8 cellular contexts compared by ENCODE assay signal in genomic region chr3:122609798-122610559, GRCh38. TPM values are rescaled to one million over a fixed set of nuclear protein-coding genes. Genes with fewer than 3 reads are reported as not detected.
DNase-seq lines count a peak whose midpoint lies in the region; ATAC-seq and TF ChIP-seq lines count a peak whose summit lies in the region.

No MANE protein-coding gene starts in this region.

- peaks cover 46% of the 10 kb centered on the region for H3K36me3 Mint-ChIP-seq in T-helper 1 cell treated with Interleukin-12 subunit alpha and Interleukin-12 subunit beta and Interleukin-4 antibody, amounts not matched to agents 30 μg/mL and 1 μg/mL, for 36 hours (ENCODE audit: low read depth)

- H3K36me3 ChIP-seq in hepatocyte (replicated peaks; ENCODE audit: insufficient read depth, low read depth) (no peaks in the 10 kb centered on the region), heart right ventricle (peaks cover 0 to 3% (median 0%) of the 10 kb centered on the region in 9 donors)

- no peak overlapping the region for H3K4me3 ChIP-seq in hepatocyte
- H3K4me3 ChIP-seq in heart right ventricle: no peak overlapping the region

- peak overlapping the region; percentile 87 for H3K27ac Mint-ChIP-seq in T-helper 1 cell treated with Interleukin-12 subunit alpha and Interleukin-12 subunit beta and Interleukin-4 antibody, amounts not matched to agents 30 μg/mL and 1 μg/mL, for 36 hours

- no peak overlapping the region for H2AFZ ChIP-seq in hepatocyte

- peaks cover 21% of the 10 kb centered on the region for H3K4me1 Mint-ChIP-seq in T-helper 1 cell treated with Interleukin-12 subunit alpha and Interleukin-12 subunit beta and Interleukin-4 antibody, amounts not matched to agents 30 μg/mL and 1 μg/mL, for 36 hours (ENCODE audit: low read depth)

- peak overlapping the region; percentile 33 for H3K27ac ChIP-seq in hepatocyte
- peak overlapping the region in 1 of 10 donors; percentile 71 for H3K27ac ChIP-seq in heart right ventricle

- H3K4me1 ChIP-seq in hepatocyte (ENCODE audit: insufficient read depth) (no peaks in the 10 kb centered on the region), heart right ventricle (peaks cover 0 to 7% (median 0%) of the 10 kb centered on the region in 9 donors)

- 88% methylated on average over 7 of the region's 7 CpGs for WGBS in hepatocyte (ENCODE audit: low lambda C conversion rate, missing lambda C conversion rate)
- 82 to 84% methylated on average over 7 of the region's 7 CpGs for WGBS in heart right ventricle, 2 donors

- H3K27me3 Mint-ChIP-seq in T-helper 1 cell treated with Interleukin-12 subunit alpha and Interleukin-12 subunit beta and Interleukin-4 antibody, amounts not matched to agents 30 μg/mL and 1 μg/mL, for 36 hours (ENCODE audit: low read depth): no peaks in the 10 kb centered on the region

- no peaks in the 10 kb centered on the region for H3K79me2 ChIP-seq in hepatocyte

- H3K9me3 ChIP-seq in hepatocyte (ENCODE audit: low read depth) (no peaks in the 10 kb centered on the region), heart right ventricle (no peaks in the 10 kb centered on the region)

- DNase-seq in AG09319 (ENCODE audit: extremely low read depth, low read depth) (peak; percentile 18), hepatocyte (ENCODE audit: low spot score) (no peak), NCI-H128 (lab: John Stamatoyannopoulos, UW; ENCODE audit: unreplicated experiment) (no peak), NCI-H446 treated with DMSO at 0.1 percent for 48 hours (lab: John Stamatoyannopoulos, UW) (no peak), heart right ventricle (no peak)

- no peaks in the 10 kb centered on the region for H3K9me2 ChIP-seq in hepatocyte (replicated peaks; ENCODE audit: insufficient read depth)

- H3K4me2 ChIP-seq in hepatocyte: no peak overlapping the region

- H3K27me3 ChIP-seq in hepatocyte: no peaks in the 10 kb centered on the region
- H3K27me3 ChIP-seq in heart right ventricle: peaks cover 0 to 5% (median 0%) of the 10 kb centered on the region in 7 donors

- peak overlapping the region; percentile 70 for H3K4me3 Mint-ChIP-seq in T-helper 1 cell treated with Interleukin-12 subunit alpha and Interleukin-12 subunit beta and Interleukin-4 antibody, amounts not matched to agents 30 μg/mL and 1 μg/mL, for 36 hours

- H3K9me3 Mint-ChIP-seq in T-helper 1 cell treated with Interleukin-12 subunit alpha and Interleukin-12 subunit beta and Interleukin-4 antibody, amounts not matched to agents 30 μg/mL and 1 μg/mL, for 36 hours: peaks cover 14% of the 10 kb centered on the region

- ATAC-seq in GM19035 (IDR thresholded peaks at IDR 0.05; ENCODE audit: unreplicated experiment) (peak; percentile 94), HG03095 (IDR thresholded peaks at IDR 0.05; ENCODE audit: unreplicated experiment) (peak; percentile 96), heart right ventricle (no peak)

- intact Hi-C loops in heart right ventricle (cut with DNase I): no loop called here

- no peak for TF ChIP-seq CTCF in AG09319 (IDR thresholded peaks at IDR 0.05; ENCODE audit: low read depth, low read length)
- no peak for TF ChIP-seq CTCF in hepatocyte (IDR thresholded peaks at IDR 0.05; ENCODE audit: poor library complexity)
- TF ChIP-seq CTCF in heart right ventricle (IDR thresholded peaks at IDR 0.05): no peak

- H4K20me1 ChIP-seq in hepatocyte (ENCODE audit: insufficient read depth, poor library complexity, severe bottlenecking): no peaks in the 10 kb centered on the region

RNA-seq across cellular contexts. Expression of gene PARP15, which starts 32.5 kb away (rescaled TPM):
- 0.32 and 0.63 TPM in 2 replicates for total RNA-seq in hepatocyte
- polyA plus RNA-seq in hepatocyte: 0.30 and 0.58 TPM in 2 replicates
- 1 to 10 TPM in 1 of 10 donors, under 1 TPM in 9; 0.21 to 1.7 (median 0.60) TPM for total RNA-seq in heart right ventricle
- 1 to 10 TPM in 1 of 2 donors, under 1 TPM in 1; 0.23 to 1.5 TPM for polyA plus RNA-seq in heart right ventricle

RNA-seq across cellular contexts. Expression of gene DTX3L, which starts 45.8 kb away (rescaled TPM):
- 27.2 and 27.7 TPM in 2 replicates for total RNA-seq in hepatocyte
- polyA plus RNA-seq in hepatocyte: 6.2 and 10.6 TPM in 2 replicates
- 10 to 100 TPM in 6 of 10 donors, 1 to 10 TPM in 4; 8.0 to 61.1 (median 14.4) TPM for total RNA-seq in heart right ventricle
- polyA plus RNA-seq in heart right ventricle: 1 to 10 TPM; 3.2 to 7.4 TPM

RNA-seq across cellular contexts. Expression of gene PARP9, which starts 45.9 kb away (rescaled TPM):
- total RNA-seq in hepatocyte: 24.7 and 29.8 TPM in 2 replicates
- 15.0 and 17.5 TPM in 2 replicates for polyA plus RNA-seq in hepatocyte
- total RNA-seq in heart right ventricle: 10 to 100 TPM in 9 of 10 donors, 1 to 10 TPM in 1; 9.1 to 60.4 (median 15.2) TPM
- polyA plus RNA-seq in heart right ventricle: 10 to 100 TPM in 1 of 2 donors, 1 to 10 TPM in 1; 7.1 to 18.1 TPM

Comparison
In these comparisons a context has a peak if more than half of its experiments do, and no peak if none do; other contexts are left out.
1. ATAC-seq: peak in GM19035 (single experiment) and HG03095 (single experiment); none in heart right ventricle (0 of 8).